In genomic region chr7:107075863-107076574, GRCh38 we compare ENCODE assay signal across 15 cellular contexts.
"Had no signal": no experiment of that assay in that cellular context is flagged by ENCODE, and none has a peak within 500 bp of the region (broad histone marks: within the 10 kb centered on the region; RNA-seq: fewer than 3 reads in every experiment).

No MANE protein-coding gene starts in this region.

- DNase-seq: activated CD4-positive, alpha-beta T cell treated with anti-CD3 and anti-CD28 coated beads, Interleukin-2, amount 50 U/mL, for 1 hour; activated CD4-positive, CD25-positive, alpha-beta regulatory T cell treated with anti-CD3 and anti-CD28 coated beads, Interleukin-2, amount 50 U/mL, for 72 hours; activated CD8-positive, alpha-beta memory T cell treated with anti-CD3 and anti-CD28 coated beads, Interleukin-2, amount 50 U/mL, for 48 hours; activated effector memory CD4-positive, alpha-beta T cell treated with Interleukin-2 at 50 U/mL for 16 hours; activated naive CD4-positive, alpha-beta T cell treated with anti-CD3 and anti-CD28 coated beads, Interleukin-2, amount 10 ng/mL, durations not matched to agents 7 days and 5 days; activated T-cell treated with anti-CD3 and anti-CD28 coated beads, Interleukin-2, amount 50 U/mL, for 48 hours; esophagus squamous epithelium; mesenchymal stem cell; naive thymus-derived CD4-positive, alpha-beta T cell; stimulated activated CD4-positive, alpha-beta T cell treated with anti-CD3 and anti-CD28 coated beads, Interleukin-2, amount 100 ng/mL, for 24 hours; stimulated activated naive CD8-positive, alpha-beta T cell treated with anti-CD3 and anti-CD28 coated beads, Interleukin-15, Interleukin-2, amounts not matched to agents 100 U/mL and 50 U/mL, for 24 hours had no signal

- H3K27ac Mint-ChIP-seq: activated naive CD4-positive, alpha-beta T cell treated with anti-CD3 and anti-CD28 coated beads, Interleukin-2, amount 10 ng/mL, durations not matched to agents 7 days and 5 days; naive thymus-derived CD4-positive, alpha-beta T cell; neural progenitor cell; progenitor cell of endocrine pancreas had no signal

- H3K9me3 Mint-ChIP-seq: activated naive CD4-positive, alpha-beta T cell treated with anti-CD3 and anti-CD28 coated beads, Interleukin-2, amount 10 ng/mL, durations not matched to agents 7 days and 5 days; naive thymus-derived CD4-positive, alpha-beta T cell; neural progenitor cell had no signal

- H3K4me3 Mint-ChIP-seq: activated naive CD4-positive, alpha-beta T cell treated with anti-CD3 and anti-CD28 coated beads, Interleukin-2, amount 10 ng/mL, durations not matched to agents 7 days and 5 days; naive thymus-derived CD4-positive, alpha-beta T cell; neural progenitor cell had no signal

- H3K4me1 Mint-ChIP-seq: activated naive CD4-positive, alpha-beta T cell treated with anti-CD3 and anti-CD28 coated beads, Interleukin-2, amount 10 ng/mL, durations not matched to agents 7 days and 5 days; neural progenitor cell had no signal

- H3K36me3 Mint-ChIP-seq: activated naive CD4-positive, alpha-beta T cell treated with anti-CD3 and anti-CD28 coated beads, Interleukin-2, amount 10 ng/mL, durations not matched to agents 7 days and 5 days; naive thymus-derived CD4-positive, alpha-beta T cell had no signal

- H3K9me3 ChIP-seq: ascending aorta, esophagus squamous epithelium, tibial nerve had no signal

- H3K27me3 Mint-ChIP-seq: activated naive CD4-positive, alpha-beta T cell treated with anti-CD3 and anti-CD28 coated beads, Interleukin-2, amount 10 ng/mL, durations not matched to agents 7 days and 5 days; progenitor cell of endocrine pancreas had no signal

- ATAC-seq: naive thymus-derived CD4-positive, alpha-beta T cell; stimulated activated naive CD8-positive, alpha-beta T cell treated with anti-CD3 and anti-CD28 coated beads, Interleukin-15, Interleukin-2, amounts not matched to agents 100 U/mL and 50 U/mL, for 24 hours had no signal
